In the genomic region with DNA sequence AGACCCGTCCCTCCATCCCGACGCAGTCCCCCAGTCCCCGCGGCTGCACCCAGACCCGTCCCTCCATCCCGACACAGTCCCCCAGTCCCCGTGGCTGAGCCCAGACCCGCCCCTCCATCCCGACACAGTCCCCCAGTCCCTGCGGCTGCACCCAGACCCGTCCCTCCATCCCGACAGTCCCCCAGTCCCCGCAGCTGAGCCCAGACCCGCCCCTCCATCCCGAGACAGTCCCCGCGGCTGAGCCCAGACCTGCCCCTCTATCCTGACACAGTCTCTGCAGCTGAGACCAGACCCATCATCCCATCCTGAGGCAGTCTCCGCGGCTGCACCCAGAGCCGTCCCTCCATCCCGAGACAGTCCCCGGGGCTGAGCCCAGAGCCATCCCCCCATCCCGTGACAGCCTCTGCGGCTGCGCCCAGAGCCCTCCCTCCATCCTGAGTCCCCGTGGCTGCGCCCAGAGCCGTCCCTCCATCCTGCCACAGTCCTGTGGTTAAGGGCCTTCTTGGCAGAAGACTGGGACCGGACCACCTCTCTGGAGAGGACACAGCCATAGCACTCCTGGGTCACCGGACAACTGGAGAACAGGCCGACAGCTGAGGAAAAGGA, we compare ENCODE assay signal across 23 cellular contexts. TPM values are rescaled to one million over a fixed set of nuclear protein-coding genes. Genes with fewer than 3 reads are reported as not detected.
"Had no signal": no experiment of that assay in that cellular context is flagged by ENCODE, and none has a peak within 500 bp of the region (broad histone marks: within the 10 kb centered on the region; RNA-seq: fewer than 3 reads in every experiment).

No MANE protein-coding gene starts in this region.

- H3K4me1 ChIP-seq: colonic mucosa, transverse colon had no signal

- H3K27me3 ChIP-seq: colonic mucosa had no signal

- H3K4me3 Mint-ChIP-seq: endodermal cell; naive thymus-derived CD4-positive, alpha-beta T cell; nephron progenitor cell had no signal

- H3K4me1 Mint-ChIP-seq: endodermal cell, nephron progenitor cell had no signal

- H3K27ac Mint-ChIP-seq: endodermal cell; naive thymus-derived CD4-positive, alpha-beta T cell; nephron progenitor cell had no signal

- H3K9me3 ChIP-seq: colonic mucosa, left ventricle myocardium inferior, neutrophil, stomach, thoracic aorta, transverse colon had no signal

- H3K36me3 ChIP-seq: colonic mucosa, heart right ventricle, left ventricle myocardium inferior, neutrophil, stomach, thoracic aorta, transverse colon had no signal

- H3K9me3 Mint-ChIP-seq: endodermal cell, nephron progenitor cell had no signal

- H3K27ac ChIP-seq: colonic mucosa, heart right ventricle, neutrophil, skin epidermis, stomach, thoracic aorta, transverse colon had no signal

- ATAC-seq: esophagus mucosa, sciatic nerve had no signal

- H3K36me3 Mint-ChIP-seq: naive thymus-derived CD4-positive, alpha-beta T cell had no signal

- H3K4me3 ChIP-seq: colonic mucosa, heart right ventricle, left ventricle myocardium inferior, skin epidermis, stomach, thoracic aorta, transverse colon had no signal

- FAIRE-seq: frontal cortex, islet of Langerhans had no signal

- DNase-seq: cerebellar nuclear complex; colonic mucosa; dermis blood vessel endothelial cell; effector CD4-positive, alpha-beta T cell; endodermal cell; heart right ventricle; hypothalamus; left ventricle myocardium inferior; mesendoderm; naive thymus-derived CD4-positive, alpha-beta T cell; nephron progenitor cell; stimulated activated CD4-positive, alpha-beta T cell treated with anti-CD3 and anti-CD28 coated beads, Interleukin-12 subunit alpha, Interleukin-12 subunit beta, amount 100 ng/mL, for 4 hours; stimulated activated naive CD4-positive, alpha-beta T cell; stomach; substantia nigra; transverse colon had no signal

RNA-seq across cellular contexts. Expression of gene TMEM255B, which starts 28.8 kb away (rescaled TPM):
- total RNA-seq: frontal cortex had no signal
